ENCODE assay signal across 3 cellular contexts in genomic region chr17:76533640-76534359, GRCh38. TPM values are rescaled to one million over a fixed set of nuclear protein-coding genes. Genes with fewer than 3 reads are reported as not detected.
"Had no signal": no experiment of that assay in that cellular context is flagged by ENCODE, and none has a peak within 500 bp of the region (broad histone marks: within the 10 kb centered on the region; RNA-seq: fewer than 3 reads in every experiment).

No MANE protein-coding gene starts in this region.

RNA-seq across cellular contexts. Expression of gene PRCD, which starts 6.0 kb away (rescaled TPM):
- total RNA-seq: kidney epithelial cell had no signal

RNA-seq across cellular contexts. Expression of gene RHBDF2, which starts 32.6 kb away (rescaled TPM):
- polyA plus RNA-seq: neural cell had no signal

RNA-seq across cellular contexts. Expression of gene ST6GALNAC2, which starts 51.9 kb away (rescaled TPM):
- total RNA-seq: lung microvascular endothelial cell had no signal
- polyA plus RNA-seq: neural cell had no signal
